9 cellular contexts compared by ENCODE assay signal in the genomic region with DNA sequence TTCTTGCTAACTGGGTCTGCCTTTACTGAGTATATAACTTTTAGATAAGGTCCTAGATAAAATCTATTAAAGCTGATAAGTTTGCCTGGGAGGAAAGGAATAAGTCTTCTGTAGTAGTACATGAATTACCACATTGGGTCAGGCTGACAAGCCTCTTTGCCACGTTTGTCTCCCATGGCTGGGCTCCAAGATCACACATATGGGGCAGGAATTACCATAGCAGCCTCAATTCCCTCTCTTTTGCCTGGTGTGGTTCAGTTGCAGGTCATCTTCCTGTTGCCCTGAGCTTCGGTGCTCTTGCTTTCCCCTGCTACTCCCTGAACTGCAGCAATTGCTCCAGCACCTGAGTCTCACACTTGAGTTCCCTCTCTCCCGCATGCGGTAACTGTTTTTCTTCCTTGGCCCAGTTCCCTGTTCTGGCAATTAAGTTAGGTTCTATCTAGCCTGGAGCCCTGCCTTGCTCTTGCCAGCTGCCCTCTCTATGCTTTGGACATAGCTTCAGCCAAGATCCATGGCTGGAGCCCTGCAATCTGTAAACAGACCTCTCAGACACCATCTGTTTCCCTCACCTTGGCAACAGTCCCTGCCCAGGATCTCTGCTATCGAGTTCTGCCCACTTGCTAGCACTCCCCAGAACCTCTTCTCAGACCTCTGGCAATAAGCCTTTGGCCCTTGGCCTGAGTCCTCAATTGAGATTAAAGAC. TPM values are rescaled to one million over a fixed set of nuclear protein-coding genes. Genes with fewer than 3 reads are reported as not detected.
DNase-seq lines count a peak whose midpoint lies in the region; ATAC-seq and TF ChIP-seq lines count a peak whose summit lies in the region.
"Had no signal": no experiment of that assay in that cellular context is flagged by ENCODE, and none has a peak within 500 bp of the region (broad histone marks: within the 10 kb centered on the region; RNA-seq: fewer than 3 reads in every experiment).

No MANE protein-coding gene starts in this region.

- H3K4me1 ChIP-seq in GM23338 (ENCODE audit: insufficient read depth) = peaks cover 11% of the 10 kb centered on the region; the same call in 1 of the 2 replicates

- H3K79me2 ChIP-seq in GM23338 (replicated peaks; ENCODE audit: insufficient read depth) = no peaks in the 10 kb centered on the region

- no peaks in the 10 kb centered on the region for H3K36me3 Mint-ChIP-seq in GM23338 (ENCODE audit: low read depth)

- H3K27me3 Mint-ChIP-seq in GM23338 (ENCODE audit: insufficient read depth, low read depth, poor library complexity) = peaks cover 5% of the 10 kb centered on the region

- no peaks in the 10 kb centered on the region for H3K36me3 ChIP-seq in GM23338 (ENCODE audit: insufficient read depth)

- H3F3A ChIP-seq in GM23338 (replicated peaks; ENCODE audit: low read depth) = no peaks in the 10 kb centered on the region

- no peak overlapping the region for H3K4me3 Mint-ChIP-seq in GM23338
- H3K4me3 Mint-ChIP-seq: memory B cell had no signal

- no peak for ATAC-seq in GM23338

- in situ Hi-C loops in GM13976 (cut with MboI; ENCODE audit: low sequenced_read_pairs, unreplicated experiment) = no loop called here

- H3K4me3 ChIP-seq in GM23338 = no peak overlapping the region
- no peak overlapping the region for H3K4me3 ChIP-seq in fibroblast of pulmonary artery (replicated peaks; ENCODE audit: low read depth, low read length)

- H2AFZ ChIP-seq in GM23338 = peak overlapping the region; percentile 30

- H3K27me3 ChIP-seq in GM23338 (ENCODE audit: insufficient read depth) = peaks cover 4% of the 10 kb centered on the region; the same call in 1 of the 2 replicates

- H3K9me2 ChIP-seq in GM23338 (ENCODE audit: insufficient read depth) = no peaks in the 10 kb centered on the region

- no peaks in the 10 kb centered on the region; the same call in 2 of the 3 replicates for H3K9me3 Mint-ChIP-seq in GM23338

- H4K20me1 ChIP-seq in GM23338 (replicated peaks; ENCODE audit: insufficient read depth) = no peaks in the 10 kb centered on the region

- TF ChIP-seq CTCF in GM23338 (conservative IDR thresholded peaks at IDR 0.05; ENCODE audit: low read depth in 2 of 2) = no peak
- TF ChIP-seq CTCF in fibroblast of pulmonary artery (IDR thresholded peaks at IDR 0.05; ENCODE audit: low read length, missing control alignments) = no peak
- TF ChIP-seq CTCF in GM13976 (IDR thresholded peaks at IDR 0.05; ENCODE audit: borderline replicate concordance, control extremely low read depth, extremely low read depth, insufficient read depth, missing control alignments) = no peak

- H3K4me2 ChIP-seq in GM23338 = no peak overlapping the region

- peaks cover 17% of the 10 kb centered on the region for H3K4me1 Mint-ChIP-seq in GM23338
- H3K4me1 Mint-ChIP-seq: memory B cell had no signal

- no peak overlapping the region for H3K27ac Mint-ChIP-seq in GM23338
- H3K27ac Mint-ChIP-seq: memory B cell had no signal

- no peak overlapping the region for H3K27ac ChIP-seq in GM23338 (ENCODE audit: low read depth)

- no peak for DNase-seq in GM23338 (ENCODE audit: low spot score)
- DNase-seq in NCI-H82 (lab: John Stamatoyannopoulos, UW) = peak; percentile 83
- peak; percentile 55 for DNase-seq in fibroblast of pulmonary artery (ENCODE audit: low read depth)
- DNase-seq in renal cortical epithelial cell (ENCODE audit: low read depth) = peak; percentile 16
- no peak for DNase-seq in Kasumi-1 (lab: John Stamatoyannopoulos, UW)
- no peak for DNase-seq in GM13976 (ENCODE audit: low spot score)
- no peak for DNase-seq in NCI-H526 (lab: John Stamatoyannopoulos, UW)
- DNase-seq in NOMO-1 (lab: John Stamatoyannopoulos, UW; ENCODE audit: unreplicated experiment in 2 of 2) = no peak

TF ChIP-seq in GM23338, 12 proteins besides CTCF, POLR2A, EP300 and RAD21 (continues in another document):
- TF ChIP-seq EZH2 (IDR thresholded peaks at IDR 0.05; ENCODE audit: low read depth, unreplicated experiment) (no peak), ZNF114 (CRISPR knock-in tag; IDR thresholded peaks at IDR 0.05) (no peak), NANOG (IDR thresholded peaks at IDR 0.05; ENCODE audit: borderline replicate concordance) (no peak), ZNF331 (CRISPR knock-in tag; IDR thresholded peaks at IDR 0.05; ENCODE audit: low read depth) (no peak), EZH2phosphoT487 (IDR thresholded peaks at IDR 0.05; ENCODE audit: unreplicated experiment) (no peak), CREB1 (CRISPR knock-in tag; IDR thresholded peaks at IDR 0.05; ENCODE audit: low read depth) (no peak), STAT1 (IDR thresholded peaks at IDR 0.05; ENCODE audit: unreplicated experiment) (no peak), POLR2AphosphoS5 (IDR thresholded peaks at IDR 0.05; ENCODE audit: low read depth) (no peak), JUNB (IDR thresholded peaks at IDR 0.05; ENCODE audit: unreplicated experiment) (no peak)
- TF ChIP-seq, protein P1, sequence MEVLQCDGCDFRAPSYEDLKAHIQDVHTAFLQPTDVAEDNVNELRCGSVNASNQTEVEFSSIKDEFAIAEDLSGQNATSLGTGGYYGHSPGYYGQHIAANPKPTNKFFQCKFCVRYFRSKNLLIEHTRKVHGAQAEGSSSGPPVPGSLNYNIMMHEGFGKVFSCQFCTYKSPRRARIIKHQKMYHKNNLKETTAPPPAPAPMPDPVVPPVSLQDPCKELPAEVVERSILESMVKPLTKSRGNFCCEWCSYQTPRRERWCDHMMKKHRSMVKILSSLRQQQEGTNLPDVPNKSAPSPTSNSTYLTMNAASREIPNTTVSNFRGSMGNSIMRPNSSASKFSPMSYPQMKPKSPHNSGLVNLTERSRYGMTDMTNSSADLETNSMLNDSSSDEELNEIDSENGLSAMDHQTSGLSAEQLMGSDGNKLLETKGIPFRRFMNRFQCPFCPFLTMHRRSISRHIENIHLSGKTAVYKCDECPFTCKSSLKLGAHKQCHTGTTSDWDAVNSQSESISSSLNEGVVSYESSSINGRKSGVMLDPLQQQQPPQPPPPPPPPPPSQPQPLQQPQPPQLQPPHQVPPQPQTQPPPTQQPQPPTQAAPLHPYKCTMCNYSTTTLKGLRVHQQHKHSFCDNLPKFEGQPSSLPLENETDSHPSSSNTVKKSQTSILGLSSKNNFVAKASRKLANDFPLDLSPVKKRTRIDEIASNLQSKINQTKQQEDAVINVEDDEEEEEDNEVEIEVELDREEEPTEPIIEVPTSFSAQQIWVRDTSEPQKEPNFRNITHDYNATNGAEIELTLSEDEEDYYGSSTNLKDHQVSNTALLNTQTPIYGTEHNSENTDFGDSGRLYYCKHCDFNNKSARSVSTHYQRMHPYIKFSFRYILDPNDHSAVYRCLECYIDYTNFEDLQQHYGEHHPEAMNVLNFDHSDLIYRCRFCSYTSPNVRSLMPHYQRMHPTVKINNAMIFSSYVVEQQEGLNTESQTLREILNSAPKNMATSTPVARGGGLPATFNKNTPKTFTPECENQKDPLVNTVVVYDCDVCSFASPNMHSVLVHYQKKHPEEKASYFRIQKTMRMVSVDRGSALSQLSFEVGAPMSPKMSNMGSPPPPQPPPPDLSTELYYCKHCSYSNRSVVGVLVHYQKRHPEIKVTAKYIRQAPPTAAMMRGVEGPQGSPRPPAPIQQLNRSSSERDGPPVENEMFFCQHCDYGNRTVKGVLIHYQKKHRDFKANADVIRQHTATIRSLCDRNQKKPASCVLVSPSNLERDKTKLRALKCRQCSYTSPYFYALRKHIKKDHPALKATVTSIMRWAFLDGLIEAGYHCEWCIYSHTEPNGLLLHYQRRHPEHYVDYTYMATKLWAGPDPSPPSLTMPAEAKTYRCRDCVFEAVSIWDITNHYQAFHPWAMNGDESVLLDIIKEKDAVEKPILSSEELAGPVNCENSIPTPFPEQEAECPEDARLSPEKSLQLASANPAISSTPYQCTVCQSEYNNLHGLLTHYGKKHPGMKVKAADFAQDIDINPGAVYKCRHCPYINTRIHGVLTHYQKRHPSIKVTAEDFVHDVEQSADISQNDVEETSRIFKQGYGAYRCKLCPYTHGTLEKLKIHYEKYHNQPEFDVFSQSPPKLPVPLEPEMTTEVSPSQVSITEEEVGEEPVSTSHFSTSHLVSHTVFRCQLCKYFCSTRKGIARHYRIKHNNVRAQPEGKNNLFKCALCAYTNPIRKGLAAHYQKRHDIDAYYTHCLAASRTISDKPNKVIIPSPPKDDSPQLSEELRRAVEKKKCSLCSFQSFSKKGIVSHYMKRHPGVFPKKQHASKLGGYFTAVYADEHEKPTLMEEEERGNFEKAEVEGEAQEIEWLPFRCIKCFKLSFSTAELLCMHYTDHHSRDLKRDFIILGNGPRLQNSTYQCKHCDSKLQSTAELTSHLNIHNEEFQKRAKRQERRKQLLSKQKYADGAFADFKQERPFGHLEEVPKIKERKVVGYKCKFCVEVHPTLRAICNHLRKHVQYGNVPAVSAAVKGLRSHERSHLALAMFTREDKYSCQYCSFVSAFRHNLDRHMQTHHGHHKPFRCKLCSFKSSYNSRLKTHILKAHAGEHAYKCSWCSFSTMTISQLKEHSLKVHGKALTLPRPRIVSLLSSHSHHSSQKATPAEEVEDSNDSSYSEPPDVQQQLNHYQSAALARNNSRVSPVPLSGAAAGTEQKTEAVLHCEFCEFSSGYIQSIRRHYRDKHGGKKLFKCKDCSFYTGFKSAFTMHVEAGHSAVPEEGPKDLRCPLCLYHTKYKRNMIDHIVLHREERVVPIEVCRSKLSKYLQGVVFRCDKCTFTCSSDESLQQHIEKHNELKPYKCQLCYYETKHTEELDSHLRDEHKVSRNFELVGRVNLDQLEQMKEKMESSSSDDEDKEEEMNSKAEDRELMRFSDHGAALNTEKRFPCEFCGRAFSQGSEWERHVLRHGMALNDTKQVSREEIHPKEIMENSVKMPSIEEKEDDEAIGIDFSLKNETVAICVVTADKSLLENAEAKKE (CRISPR knock-in tag; IDR thresholded peaks at IDR 0.05) = no peak
- TF ChIP-seq, protein P2, sequence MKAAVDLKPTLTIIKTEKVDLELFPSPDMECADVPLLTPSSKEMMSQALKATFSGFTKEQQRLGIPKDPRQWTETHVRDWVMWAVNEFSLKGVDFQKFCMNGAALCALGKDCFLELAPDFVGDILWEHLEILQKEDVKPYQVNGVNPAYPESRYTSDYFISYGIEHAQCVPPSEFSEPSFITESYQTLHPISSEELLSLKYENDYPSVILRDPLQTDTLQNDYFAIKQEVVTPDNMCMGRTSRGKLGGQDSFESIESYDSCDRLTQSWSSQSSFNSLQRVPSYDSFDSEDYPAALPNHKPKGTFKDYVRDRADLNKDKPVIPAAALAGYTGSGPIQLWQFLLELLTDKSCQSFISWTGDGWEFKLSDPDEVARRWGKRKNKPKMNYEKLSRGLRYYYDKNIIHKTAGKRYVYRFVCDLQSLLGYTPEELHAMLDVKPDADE (IDR thresholded peaks at IDR 0.05) = no peak

RNA-seq across cellular contexts. Expression of a gene that starts 5.8 kb away (rescaled TPM):
- 3.2 and 8.5 TPM in 2 replicates for total RNA-seq in GM23338 (2014; rRNA removed; shearing (Covaris generic))
- polyA plus RNA-seq in GM23338 (2016; fragmentation: Nextera tagmentation; extraction: Ambion mirVana) = 3.2 and 4.2 TPM in 2 replicates
- 0.87 and 12.5 TPM in 2 replicates for total RNA-seq in renal cortical epithelial cell

RNA-seq across cellular contexts. Expression of a gene that starts 8.5 kb away (rescaled TPM):
- total RNA-seq in GM23338 (2014; rRNA removed; shearing (Covaris generic)) = 0.54 and 1.9 TPM in 2 replicates
- polyA plus RNA-seq in GM23338 (2016; fragmentation: Nextera tagmentation; extraction: Ambion mirVana) = 1.1 and 2.5 TPM in 2 replicates
- total RNA-seq in renal cortical epithelial cell = 5.9 and 17.9 TPM in 2 replicates

Comparison
In these comparisons a context has a peak if more than half of its experiments do, and no peak if none do; other contexts are left out.
1. DNase-seq: peak in NCI-H82 (single experiment), fibroblast of pulmonary artery (single experiment) and renal cortical epithelial cell (single experiment); none in GM23338 (single experiment), Kasumi-1 (0 of 2), GM13976 (single experiment), NCI-H526 (0 of 2) and NOMO-1 (0 of 2).